ENCODE assay signal across 1 cellular context in the genomic region with DNA sequence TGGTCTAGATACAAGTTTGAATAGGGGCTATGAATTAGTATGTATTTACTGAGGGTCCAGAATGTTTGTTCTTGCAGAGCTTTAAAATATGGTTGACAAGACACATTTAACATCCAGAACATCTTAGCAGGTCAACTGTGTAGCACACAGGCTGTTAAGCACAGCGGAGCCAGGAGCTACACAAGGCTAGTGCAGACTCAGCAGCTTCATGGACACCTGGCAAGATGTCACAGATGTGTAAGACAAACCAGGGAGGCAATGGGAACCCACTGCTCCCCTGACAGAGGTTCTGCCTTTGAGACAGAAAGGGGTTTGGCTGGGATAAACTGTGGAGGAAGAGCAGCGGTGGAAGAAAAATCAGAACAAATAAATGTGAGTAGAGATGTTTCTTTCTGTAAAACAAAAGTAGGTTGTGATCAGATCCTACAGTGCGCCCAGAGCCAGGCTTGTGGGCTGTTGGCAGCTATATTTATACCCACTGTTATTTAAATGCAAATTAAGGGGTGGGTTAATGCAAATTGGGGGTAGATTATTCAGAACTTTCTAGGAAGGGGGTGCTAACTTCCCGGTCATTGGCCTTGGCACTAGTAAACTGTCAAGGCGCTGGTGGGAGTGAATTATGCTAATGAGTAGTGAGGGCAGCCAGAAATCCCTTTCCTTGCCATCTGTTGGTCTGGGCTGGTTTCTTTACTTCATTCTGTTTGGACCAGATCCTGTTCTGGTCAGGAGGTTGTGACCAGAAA.
TF ChIP-seq lines count a peak whose summit lies in the region.

No MANE protein-coding gene starts in this region.

TF ChIP-seq in WTC11, 78 proteins besides CTCF, POLR2A, EP300 and RAD21:
- no peak for TF ChIP-seq ZNF263 (CRISPR knock-in tag; IDR thresholded peaks at IDR 0.05; ENCODE audit: low read depth)
- TF ChIP-seq SMAD4 (CRISPR knock-in tag; IDR thresholded peaks at IDR 0.05) = no peak
- TF ChIP-seq EMX1 (CRISPR knock-in tag; IDR thresholded peaks at IDR 0.05) = no peak
- TF ChIP-seq ZNF138 (CRISPR knock-in tag; conservative IDR thresholded peaks at IDR 0.05) = no peak
- TF ChIP-seq RORB (CRISPR knock-in tag; IDR thresholded peaks at IDR 0.05) = no peak
- no peak for TF ChIP-seq FOXJ3 (CRISPR knock-in tag; IDR thresholded peaks at IDR 0.05; ENCODE audit: borderline replicate concordance)
- TF ChIP-seq, protein P1, sequence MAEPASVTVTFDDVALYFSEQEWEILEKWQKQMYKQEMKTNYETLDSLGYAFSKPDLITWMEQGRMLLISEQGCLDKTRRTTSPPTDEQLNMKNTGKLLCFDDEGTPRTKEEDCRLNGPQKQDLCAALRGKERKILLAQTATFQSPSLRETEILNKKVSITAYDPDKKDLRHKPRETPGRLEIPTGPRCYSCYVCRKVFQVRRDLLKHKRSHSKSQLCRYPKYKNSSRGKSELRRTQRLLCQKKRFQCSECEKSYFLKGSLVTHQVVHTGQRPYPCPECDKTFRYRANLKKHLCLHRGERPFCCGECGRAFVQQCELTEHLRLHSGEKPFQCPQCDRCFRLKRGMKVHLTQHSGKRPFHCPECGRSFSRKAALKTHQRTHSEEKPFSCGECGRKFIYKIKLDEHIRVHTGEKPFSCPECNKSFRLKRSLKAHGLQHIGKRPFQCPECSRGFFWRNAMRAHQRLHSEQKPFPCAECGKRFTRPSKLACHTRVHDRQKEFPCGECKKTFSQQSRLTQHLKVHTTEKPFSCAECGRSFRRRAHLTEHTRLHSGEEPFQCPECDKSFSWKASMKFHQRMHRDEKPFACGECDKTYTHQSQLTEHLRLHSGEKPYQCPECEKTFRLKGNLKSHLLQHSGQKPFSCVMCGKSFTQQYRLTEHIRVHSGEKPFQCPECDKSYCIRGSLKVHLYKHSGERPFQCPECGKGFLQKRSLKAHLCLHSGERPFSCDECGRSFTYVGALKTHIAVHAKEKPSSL (CRISPR knock-in tag; conservative IDR thresholded peaks at IDR 0.05) = no peak
- TF ChIP-seq, protein P2, sequence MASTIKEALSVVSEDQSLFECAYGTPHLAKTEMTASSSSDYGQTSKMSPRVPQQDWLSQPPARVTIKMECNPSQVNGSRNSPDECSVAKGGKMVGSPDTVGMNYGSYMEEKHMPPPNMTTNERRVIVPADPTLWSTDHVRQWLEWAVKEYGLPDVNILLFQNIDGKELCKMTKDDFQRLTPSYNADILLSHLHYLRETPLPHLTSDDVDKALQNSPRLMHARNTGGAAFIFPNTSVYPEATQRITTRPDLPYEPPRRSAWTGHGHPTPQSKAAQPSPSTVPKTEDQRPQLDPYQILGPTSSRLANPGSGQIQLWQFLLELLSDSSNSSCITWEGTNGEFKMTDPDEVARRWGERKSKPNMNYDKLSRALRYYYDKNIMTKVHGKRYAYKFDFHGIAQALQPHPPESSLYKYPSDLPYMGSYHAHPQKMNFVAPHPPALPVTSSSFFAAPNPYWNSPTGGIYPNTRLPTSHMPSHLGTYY (CRISPR knock-in tag; IDR thresholded peaks at IDR 0.05) = no peak
- TF ChIP-seq NR3C1 (CRISPR knock-in tag; conservative IDR thresholded peaks at IDR 0.05; ENCODE audit: low read depth) = no peak
- TF ChIP-seq, protein P3, sequence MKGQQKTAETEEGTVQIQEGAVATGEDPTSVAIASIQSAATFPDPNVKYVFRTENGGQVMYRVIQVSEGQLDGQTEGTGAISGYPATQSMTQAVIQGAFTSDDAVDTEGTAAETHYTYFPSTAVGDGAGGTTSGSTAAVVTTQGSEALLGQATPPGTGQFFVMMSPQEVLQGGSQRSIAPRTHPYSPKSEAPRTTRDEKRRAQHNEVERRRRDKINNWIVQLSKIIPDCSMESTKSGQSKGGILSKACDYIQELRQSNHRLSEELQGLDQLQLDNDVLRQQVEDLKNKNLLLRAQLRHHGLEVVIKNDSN (CRISPR knock-in tag; IDR thresholded peaks at IDR 0.05) = no peak
- TF ChIP-seq, protein P4, sequence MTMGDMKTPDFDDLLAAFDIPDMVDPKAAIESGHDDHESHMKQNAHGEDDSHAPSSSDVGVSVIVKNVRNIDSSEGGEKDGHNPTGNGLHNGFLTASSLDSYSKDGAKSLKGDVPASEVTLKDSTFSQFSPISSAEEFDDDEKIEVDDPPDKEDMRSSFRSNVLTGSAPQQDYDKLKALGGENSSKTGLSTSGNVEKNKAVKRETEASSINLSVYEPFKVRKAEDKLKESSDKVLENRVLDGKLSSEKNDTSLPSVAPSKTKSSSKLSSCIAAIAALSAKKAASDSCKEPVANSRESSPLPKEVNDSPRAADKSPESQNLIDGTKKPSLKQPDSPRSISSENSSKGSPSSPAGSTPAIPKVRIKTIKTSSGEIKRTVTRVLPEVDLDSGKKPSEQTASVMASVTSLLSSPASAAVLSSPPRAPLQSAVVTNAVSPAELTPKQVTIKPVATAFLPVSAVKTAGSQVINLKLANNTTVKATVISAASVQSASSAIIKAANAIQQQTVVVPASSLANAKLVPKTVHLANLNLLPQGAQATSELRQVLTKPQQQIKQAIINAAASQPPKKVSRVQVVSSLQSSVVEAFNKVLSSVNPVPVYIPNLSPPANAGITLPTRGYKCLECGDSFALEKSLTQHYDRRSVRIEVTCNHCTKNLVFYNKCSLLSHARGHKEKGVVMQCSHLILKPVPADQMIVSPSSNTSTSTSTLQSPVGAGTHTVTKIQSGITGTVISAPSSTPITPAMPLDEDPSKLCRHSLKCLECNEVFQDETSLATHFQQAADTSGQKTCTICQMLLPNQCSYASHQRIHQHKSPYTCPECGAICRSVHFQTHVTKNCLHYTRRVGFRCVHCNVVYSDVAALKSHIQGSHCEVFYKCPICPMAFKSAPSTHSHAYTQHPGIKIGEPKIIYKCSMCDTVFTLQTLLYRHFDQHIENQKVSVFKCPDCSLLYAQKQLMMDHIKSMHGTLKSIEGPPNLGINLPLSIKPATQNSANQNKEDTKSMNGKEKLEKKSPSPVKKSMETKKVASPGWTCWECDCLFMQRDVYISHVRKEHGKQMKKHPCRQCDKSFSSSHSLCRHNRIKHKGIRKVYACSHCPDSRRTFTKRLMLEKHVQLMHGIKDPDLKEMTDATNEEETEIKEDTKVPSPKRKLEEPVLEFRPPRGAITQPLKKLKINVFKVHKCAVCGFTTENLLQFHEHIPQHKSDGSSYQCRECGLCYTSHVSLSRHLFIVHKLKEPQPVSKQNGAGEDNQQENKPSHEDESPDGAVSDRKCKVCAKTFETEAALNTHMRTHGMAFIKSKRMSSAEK (CRISPR knock-in tag; IDR thresholded peaks at IDR 0.05; ENCODE audit: borderline replicate concordance) = no peak
- TF ChIP-seq, protein P5, sequence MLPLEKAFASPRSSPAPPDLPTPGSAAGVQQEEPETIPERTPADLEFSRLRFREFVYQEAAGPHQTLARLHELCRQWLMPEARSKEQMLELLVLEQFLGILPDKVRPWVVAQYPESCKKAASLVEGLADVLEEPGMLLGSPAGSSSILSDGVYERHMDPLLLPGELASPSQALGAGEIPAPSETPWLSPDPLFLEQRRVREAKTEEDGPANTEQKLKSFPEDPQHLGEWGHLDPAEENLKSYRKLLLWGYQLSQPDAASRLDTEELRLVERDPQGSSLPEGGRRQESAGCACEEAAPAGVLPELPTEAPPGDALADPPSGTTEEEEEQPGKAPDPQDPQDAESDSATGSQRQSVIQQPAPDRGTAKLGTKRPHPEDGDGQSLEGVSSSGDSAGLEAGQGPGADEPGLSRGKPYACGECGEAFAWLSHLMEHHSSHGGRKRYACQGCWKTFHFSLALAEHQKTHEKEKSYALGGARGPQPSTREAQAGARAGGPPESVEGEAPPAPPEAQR (CRISPR knock-in tag; IDR thresholded peaks at IDR 0.05) = no peak
- TF ChIP-seq OVOL2 (CRISPR knock-in tag; IDR thresholded peaks at IDR 0.05; ENCODE audit: borderline replicate concordance) = no peak
- TF ChIP-seq CBFB (CRISPR knock-in tag; IDR thresholded peaks at IDR 0.05; ENCODE audit: low read depth) = no peak
